ENCODE assay signal across 8 cellular contexts in genomic region chr1:27724961-27725373, GRCh38. TPM values are rescaled to one million over a fixed set of nuclear protein-coding genes. Genes with fewer than 3 reads are reported as not detected.
DNase-seq lines count a peak whose midpoint lies in the region; ATAC-seq and TF ChIP-seq lines count a peak whose summit lies in the region.

No MANE protein-coding gene starts in this region.

- H3K4me3 Mint-ChIP-seq in activated CD4-positive, alpha-beta memory T cell treated with anti-CD3 and anti-CD28 coated beads for 36 hours = peak overlapping the region; percentile 81

- H3K4me2 ChIP-seq in MM.1S (ENCODE audit: low read depth, low read length) = peak overlapping the region; percentile 89

- no peaks in the 10 kb centered on the region for H3K9me3 Mint-ChIP-seq in activated CD4-positive, alpha-beta memory T cell treated with anti-CD3 and anti-CD28 coated beads for 36 hours

- no peaks in the 10 kb centered on the region for H4K20me1 ChIP-seq in MM.1S (ENCODE audit: insufficient read depth, low read length)

- H3F3A ChIP-seq in MM.1S (ENCODE audit: insufficient read depth, low read length) = peaks cover 4% of the 10 kb centered on the region; the same call in 1 of the 2 replicates

- peak overlapping the region; percentile 79 for H3K27ac Mint-ChIP-seq in activated CD4-positive, alpha-beta memory T cell treated with anti-CD3 and anti-CD28 coated beads for 36 hours

- CTCF ChIA-PET in activated CD4-positive, alpha-beta memory T cell treated with anti-CD3 and anti-CD28 coated beads for 36 hours (lab: Charles Lee) = interaction anchor here (0.7 to 3.9 kb wide), 9 partner anchors 27 to 157 kb away, joined by 3 to 39 read pairs (median 4); partner anchors contain the start of genes IFI6, PPP1R8 and STX12

- POLR2A ChIA-PET in activated CD4-positive, alpha-beta memory T cell treated with anti-CD3 and anti-CD28 coated beads for 36 hours (lab: Charles Lee) = interaction anchor here (0.5 to 1.7 kb wide), 9 partner anchors 34 to 857 kb away, joined by 3 to 34 read pairs (median 4); partner anchors contain the start of genes IFI6, NUDC, PPP1R8 and STX12

- H3K4me3 ChIP-seq in MM.1S (ENCODE audit: low read length) (peak overlapping the region; percentile 68), psoas muscle (peak overlapping the region; percentile 95)

- no peaks in the 10 kb centered on the region for H3K9me2 ChIP-seq in MM.1S (replicated peaks; ENCODE audit: insufficient read depth, low read length)

- H3K79me2 ChIP-seq in MM.1S (ENCODE audit: low read length) = no peaks in the 10 kb centered on the region; the same call in 1 of the 2 replicates

- DNase-seq in D341Med (ENCODE audit: low spot score) (peak; percentile 34), MM.1S (no peak), glomerular visceral epithelial cell (ENCODE audit: extremely low spot score) (peak; percentile 4), psoas muscle (peak; percentile 36 to 55)
- no peak for DNase-seq in activated CD4-positive, alpha-beta memory T cell treated with anti-CD3 and anti-CD28 coated beads for 36 hours

- H2AFZ ChIP-seq in MM.1S (ENCODE audit: low read length) = peak overlapping the region; percentile 99

- H3K27me3 Mint-ChIP-seq in activated CD4-positive, alpha-beta memory T cell treated with anti-CD3 and anti-CD28 coated beads for 36 hours = no peaks in the 10 kb centered on the region

- WGBS in psoas muscle, 3 donors = 26 to 45% (median 29%) methylated on average over 9 of the region's 9 CpGs

- H3K36me3 Mint-ChIP-seq in activated CD4-positive, alpha-beta memory T cell treated with anti-CD3 and anti-CD28 coated beads for 36 hours = peaks cover 6% of the 10 kb centered on the region

- H3K4me1 ChIP-seq in MM.1S (ENCODE audit: low read length) (peaks cover 13% of the 10 kb centered on the region), psoas muscle (peaks cover 18% of the 10 kb centered on the region)

- peak overlapping the region; percentile 73 for H3K9ac ChIP-seq in MM.1S (ENCODE audit: low read length)

- H3K4me1 Mint-ChIP-seq in activated CD4-positive, alpha-beta memory T cell treated with anti-CD3 and anti-CD28 coated beads for 36 hours (ENCODE audit: low read depth) = peaks cover 16% of the 10 kb centered on the region

- TF ChIP-seq CTCF in MM.1S (IDR thresholded peaks at IDR 0.05; ENCODE audit: low read length) = no peak
- no peak for TF ChIP-seq CTCF in psoas muscle (IDR thresholded peaks at IDR 0.05)

- H3K27me3 ChIP-seq in MM.1S (replicated peaks; ENCODE audit: insufficient read depth, low read length) (no peaks in the 10 kb centered on the region; the same call in 1 of the 2 replicates), psoas muscle (ENCODE audit: insufficient read depth in 3 of 3, low read length in 2 of 3) (no peaks in the 10 kb centered on the region)

- intact Hi-C loops in activated CD4-positive, alpha-beta memory T cell treated with anti-CD3 and anti-CD28 coated beads for 36 hours (cut with micrococcal nuclease) = loop anchor here (1.0 to 10.0 kb wide), 4 partner anchors 48 to 110 kb away; partner anchors contain the start of genes IFI6, PPP1R8 and STX12
- intact Hi-C loops in psoas muscle (cut with DNase I) = loop anchor here (5.0 to 10.0 kb wide), 3 partner anchors 47 to 53 kb away; partner anchors contain the start of genes IFI6 (in 2 of the 2) and STX12 (in 1 of the 2)

- H3K36me3 ChIP-seq in MM.1S (replicated peaks; ENCODE audit: insufficient read depth, low read length) = no peaks in the 10 kb centered on the region
- H3K36me3 ChIP-seq in psoas muscle (ENCODE audit: insufficient read depth in 1 of 2, low read depth in 1 of 2) = peaks cover 3 to 22% of the 10 kb centered on the region in 2 donors

- no peaks in the 10 kb centered on the region for H3K9me3 ChIP-seq in MM.1S (replicated peaks; ENCODE audit: insufficient read depth, low read length)
- no peaks in the 10 kb centered on the region for H3K9me3 ChIP-seq in psoas muscle

- no peak for ATAC-seq in psoas muscle
- ATAC-seq in GM21825 (IDR thresholded peaks at IDR 0.05; ENCODE audit: unreplicated experiment) = no peak
- ATAC-seq in HG03159 (IDR thresholded peaks at IDR 0.05; ENCODE audit: unreplicated experiment) = no peak
- no peak for ATAC-seq in GM19452 (IDR thresholded peaks at IDR 0.05; ENCODE audit: unreplicated experiment)

- H3K27ac ChIP-seq in MM.1S (ENCODE audit: low read length) (peak overlapping the region; percentile 58; the same call in 1 of the 2 replicates), psoas muscle (peak overlapping the region; percentile 76)

RNA-seq across cellular contexts. Expression of gene FAM76A, which starts 0.8 kb away (rescaled TPM):
- 10 to 100 TPM in 1 of 2 experiments, 1 to 10 TPM in 1; 8.1 to 11.8 TPM for total RNA-seq in activated CD4-positive, alpha-beta memory T cell treated with anti-CD3 and anti-CD28 coated beads for 36 hours
- 10 to 100 TPM in 1 of 4 donors, 1 to 10 TPM in 3; 7.6 to 10.7 (median 9.3) TPM for total RNA-seq in psoas muscle
- polyA plus RNA-seq in psoas muscle = 1 to 10 TPM; 2.7 to 6.7 (median 3.3) TPM

RNA-seq across cellular contexts. Expression of gene STX12, which starts 48.1 kb away (rescaled TPM):
- 10 to 100 TPM; 31.8 to 32.0 TPM for total RNA-seq in activated CD4-positive, alpha-beta memory T cell treated with anti-CD3 and anti-CD28 coated beads for 36 hours
- total RNA-seq in psoas muscle = 10 to 100 TPM; 19.5 to 33.6 (median 28.9) TPM
- 10 to 100 TPM; 14.5 to 24.7 (median 21.0) TPM for polyA plus RNA-seq in psoas muscle

RNA-seq across cellular contexts. Expression of gene IFI6, which starts 53.0 kb away (rescaled TPM):
- 10 to 100 TPM; 76.4 TPM for total RNA-seq in activated CD4-positive, alpha-beta memory T cell treated with anti-CD3 and anti-CD28 coated beads for 36 hours
- 10 to 100 TPM in 3 of 4 donors, 1 to 10 TPM in 1; 7.8 to 25.8 (median 15.3) TPM for total RNA-seq in psoas muscle
- polyA plus RNA-seq in psoas muscle = 10 to 100 TPM; 13.9 to 20.9 (median 18.8) TPM

Comparison
In these comparisons a context has a peak if more than half of its experiments do, and no peak if none do; other contexts are left out.
1. DNase-seq: peak in D341Med (single experiment), glomerular visceral epithelial cell (single experiment) and psoas muscle (2 of 2); none in MM.1S (single experiment) and activated CD4-positive, alpha-beta memory T cell treated with anti-CD3 and anti-CD28 coated beads for 36 hours (single experiment).